ENCODE assay signal across 17 cellular contexts in genomic region chr5:133056891-133057290, GRCh38. TPM values are rescaled to one million over a fixed set of nuclear protein-coding genes. Genes with fewer than 3 reads are reported as not detected.
A peak's percentile ranks its signal among the peaks of the same experiment; 100 is the strongest.
DNase-seq lines count a peak whose midpoint lies in the region; ATAC-seq and TF ChIP-seq lines count a peak whose summit lies in the region.
"Had no signal": no experiment of that assay in that cellular context is flagged by ENCODE, and none has a peak within 500 bp of the region (broad histone marks: within the 10 kb centered on the region; RNA-seq: fewer than 3 reads in every experiment).

No MANE protein-coding gene starts in this region.

- H2AFZ ChIP-seq in GM23338 (no peak overlapping the region), OCI-LY7 (ENCODE audit: low read length) (no peak overlapping the region)

- H3K4me3 ChIP-seq in CD4-positive, CD25-positive, alpha-beta regulatory T cell (ENCODE audit: low read depth, low read length) = peak overlapping the region; percentile 27
- H3K4me3 ChIP-seq in GM23338 = no peak overlapping the region
- H3K4me3 ChIP-seq in OCI-LY7 (ENCODE audit: low read depth, low read length, poor library complexity, severe bottlenecking) = no peak overlapping the region
- H3K4me3 ChIP-seq: BLaER1 treated with 17β-estradiol and CSF1 and Interleukin-3, amounts not matched to agents 10 nM and 100 nM had no signal

- no peaks in the 10 kb centered on the region for H3K9me3 ChIP-seq in CD4-positive, CD25-positive, alpha-beta regulatory T cell (ENCODE audit: control insufficient read depth in 2 of 2, low read length in 2 of 2)
- H3K9me3 ChIP-seq in OCI-LY7 (ENCODE audit: low read length) = no peaks in the 10 kb centered on the region
- H3K9me3 ChIP-seq: BLaER1 treated with 17β-estradiol and CSF1 and Interleukin-3, amounts not matched to agents 10 nM and 100 nM had no signal

- peaks cover 87% of the 10 kb centered on the region for H4K20me1 ChIP-seq in GM23338 (replicated peaks; ENCODE audit: insufficient read depth)
- H4K20me1 ChIP-seq in OCI-LY7 (ENCODE audit: insufficient read depth, low read length) = peaks cover 28% of the 10 kb centered on the region

- peaks cover 43% of the 10 kb centered on the region for H3K4me1 ChIP-seq in CD4-positive, CD25-positive, alpha-beta regulatory T cell (ENCODE audit: control insufficient read depth, insufficient read depth, low read length, poor library complexity, severe bottlenecking)
- H3K4me1 ChIP-seq in GM23338 (ENCODE audit: insufficient read depth) (peaks cover 20% of the 10 kb centered on the region), OCI-LY7 (ENCODE audit: insufficient read depth, low read length, poor library complexity, severe bottlenecking) (peaks cover 30% of the 10 kb centered on the region)

- H3K79me2 ChIP-seq in GM23338 (replicated peaks; ENCODE audit: insufficient read depth) = peaks cover 100% of the 10 kb centered on the region
- H3K79me2 ChIP-seq in OCI-LY7 (ENCODE audit: insufficient read depth, low read depth, low read length) = peaks cover 100% of the 10 kb centered on the region

- peak overlapping the region; percentile 23 for H3K27ac ChIP-seq in CD4-positive, CD25-positive, alpha-beta regulatory T cell (ENCODE audit: insufficient read depth, low read length, poor library complexity, severe bottlenecking)
- H3K27ac ChIP-seq in GM23338 (ENCODE audit: low read depth) (no peak overlapping the region), OCI-LY7 (ENCODE audit: low read depth, low read length, poor library complexity, severe bottlenecking) (no peak overlapping the region)
- H3K27ac ChIP-seq: BLaER1 treated with 17β-estradiol and CSF1 and Interleukin-3, amounts not matched to agents 10 nM and 100 nM had no signal

- H3K36me3 ChIP-seq in CD4-positive, CD25-positive, alpha-beta regulatory T cell (ENCODE audit: control insufficient read depth, insufficient read depth, low read length) = no peaks in the 10 kb centered on the region
- no peaks in the 10 kb centered on the region for H3K36me3 ChIP-seq in GM23338 (ENCODE audit: insufficient read depth)
- H3K36me3 ChIP-seq in OCI-LY7 (ENCODE audit: insufficient read depth, low read length) = peaks cover 82% of the 10 kb centered on the region

- H3K9me3 Mint-ChIP-seq in CD4-positive, CD25-positive, alpha-beta regulatory T cell = no peaks in the 10 kb centered on the region
- H3K9me3 Mint-ChIP-seq in GM23338 (no peaks in the 10 kb centered on the region), progenitor cell of endocrine pancreas (ENCODE audit: low read depth) (no peaks in the 10 kb centered on the region)
- H3K9me3 Mint-ChIP-seq: CD4-positive, alpha-beta memory T cell; H9; IgD-negative memory B cell had no signal

- peak overlapping the region in 2 of 4 donors; percentile 11 to 19 for H3K4me3 Mint-ChIP-seq in CD4-positive, CD25-positive, alpha-beta regulatory T cell
- no peak overlapping the region for H3K4me3 Mint-ChIP-seq in GM23338
- H3K4me3 Mint-ChIP-seq in progenitor cell of endocrine pancreas (ENCODE audit: low read depth) = no peak overlapping the region
- H3K4me3 Mint-ChIP-seq: H9 had no signal

- CTCF ChIA-PET in OCI-LY7 (lab: Charles Lee; ENCODE audit: unreplicated experiment) = no interaction called here

- peaks cover 5% of the 10 kb centered on the region for H3K36me3 Mint-ChIP-seq in CD4-positive, CD25-positive, alpha-beta regulatory T cell
- H3K36me3 Mint-ChIP-seq in GM23338 (ENCODE audit: low read depth) (peaks cover 37% of the 10 kb centered on the region), progenitor cell of endocrine pancreas (ENCODE audit: insufficient read depth) (peaks cover 2% of the 10 kb centered on the region)

- no peaks in the 10 kb centered on the region for H3K27me3 Mint-ChIP-seq in CD4-positive, CD25-positive, alpha-beta regulatory T cell
- H3K27me3 Mint-ChIP-seq in GM23338 (ENCODE audit: insufficient read depth, low read depth, poor library complexity) (peaks cover 11% of the 10 kb centered on the region), progenitor cell of endocrine pancreas (no peaks in the 10 kb centered on the region)
- H3K27me3 Mint-ChIP-seq: CD4-positive, alpha-beta memory T cell; IgD-negative memory B cell had no signal

- DNase-seq in CD4-positive, CD25-positive, alpha-beta regulatory T cell = no peak
- DNase-seq in GM23338 (ENCODE audit: low spot score) = no peak
- DNase-seq in OCI-LY7 (ENCODE audit: low spot score) = no peak
- DNase-seq in progenitor cell of endocrine pancreas (ENCODE audit: low spot score, unreplicated experiment) = no peak
- DNase-seq in islet precursor cell = no peak
- no peak for DNase-seq in epidermal melanocyte (ENCODE audit: insufficient read length, low spot score)
- DNase-seq: ACHN; CD4-positive, alpha-beta memory T cell; DMS153; DMS79 treated with DMSO at 0.1 percent for 48 hours; GDM1; GOT3; H9; KG1 had no signal

- no TSS peak for BruUV-seq in OCI-LY7 (replicated peaks; lab: Mats Ljungman, UMichigan)

- H3K4me1 Mint-ChIP-seq in CD4-positive, CD25-positive, alpha-beta regulatory T cell = peaks cover 33 to 76% (median 45%) of the 10 kb centered on the region in 4 donors
- H3K4me1 Mint-ChIP-seq in GM23338 = peaks cover 35% of the 10 kb centered on the region
- peaks cover 18% of the 10 kb centered on the region for H3K4me1 Mint-ChIP-seq in progenitor cell of endocrine pancreas (ENCODE audit: low read depth)

- H3K27ac Mint-ChIP-seq in CD4-positive, CD25-positive, alpha-beta regulatory T cell = no peak overlapping the region
- no peak overlapping the region for H3K27ac Mint-ChIP-seq in GM23338
- H3K27ac Mint-ChIP-seq in progenitor cell of endocrine pancreas = peak overlapping the region; percentile 67
- H3K27ac Mint-ChIP-seq: H9 had no signal

- no peaks in the 10 kb centered on the region for H3K9me2 ChIP-seq in GM23338 (ENCODE audit: insufficient read depth)
- H3K9me2 ChIP-seq in OCI-LY7 (ENCODE audit: insufficient read depth, low read length) = no peaks in the 10 kb centered on the region

- peak overlapping the region; percentile 52 for H3K4me2 ChIP-seq in GM23338
- H3K4me2 ChIP-seq in OCI-LY7 (ENCODE audit: low read length) = 0 out of 2 replicates have a peak overlapping the region, but pooled peaks have one; percentile 12

- no peak for ATAC-seq in CD4-positive, CD25-positive, alpha-beta regulatory T cell (ENCODE audit: low read depth in 2 of 2)
- ATAC-seq in GM23338 = no peak
- no peak for ATAC-seq in GM18511 (IDR thresholded peaks at IDR 0.05; ENCODE audit: unreplicated experiment)

- TF ChIP-seq CTCF in GM23338 (conservative IDR thresholded peaks at IDR 0.05; ENCODE audit: low read depth in 2 of 2) = no peak
- no peak for TF ChIP-seq CTCF in OCI-LY7 (conservative IDR thresholded peaks at IDR 0.05; ENCODE audit: low read length)
- no peak for TF ChIP-seq CTCF in progenitor cell of endocrine pancreas (IDR thresholded peaks at IDR 0.05; ENCODE audit: unreplicated experiment)

- no peaks in the 10 kb centered on the region for H3F3A ChIP-seq in GM23338 (replicated peaks; ENCODE audit: low read depth)

- POLR2A ChIA-PET in OCI-LY7 (lab: Charles Lee) = interaction anchor here (0.7 to 1.5 kb wide), 3 partner anchors 13 to 97 kb away, joined by 3 to 6 read pairs (median 3); no protein-coding TSS in a partner anchor

- intact Hi-C loops in OCI-LY7 (cut with micrococcal nuclease; ENCODE audit: unreplicated experiment) = no loop called here

- no peaks in the 10 kb centered on the region for H3K27me3 ChIP-seq in CD4-positive, CD25-positive, alpha-beta regulatory T cell (ENCODE audit: control insufficient read depth, insufficient read depth, low read length)
- H3K27me3 ChIP-seq in GM23338 (ENCODE audit: insufficient read depth) = no peaks in the 10 kb centered on the region
- H3K27me3 ChIP-seq: BLaER1 treated with 17β-estradiol and CSF1 and Interleukin-3, amounts not matched to agents 10 nM and 100 nM had no signal

TF ChIP-seq in GM23338, 12 proteins besides CTCF, POLR2A, EP300 and RAD21 (continues in another document):
- TF ChIP-seq ZNF114 (CRISPR knock-in tag; IDR thresholded peaks at IDR 0.05) (no peak), ZNF331 (CRISPR knock-in tag; IDR thresholded peaks at IDR 0.05; ENCODE audit: low read depth) (no peak), EZH2 (IDR thresholded peaks at IDR 0.05; ENCODE audit: low read depth, unreplicated experiment) (no peak)

RNA-seq across cellular contexts. Expression of gene HSPA4, which starts 5.1 kb away (rescaled TPM):
- 47.9 TPM for total RNA-seq in CD4-positive, CD25-positive, alpha-beta regulatory T cell
- 10 to 100 TPM; 32.8 to 39.0 (median 36.0) TPM for polyA plus RNA-seq in CD4-positive, CD25-positive, alpha-beta regulatory T cell
- total RNA-seq in GM23338 (2014; rRNA removed; shearing (Covaris generic)) = 340 and 371 TPM in 2 replicates
- polyA plus RNA-seq in GM23338 (2016; fragmentation: Nextera tagmentation; extraction: Ambion mirVana) = 288 and 343 TPM in 2 replicates
- 65.4 and 86.6 TPM in 2 replicates for total RNA-seq in OCI-LY7 (2014; rRNA removed; shearing (Covaris generic))
- total RNA-seq in OCI-LY7 (2022) (190 and 226 TPM in 2 replicates), progenitor cell of endocrine pancreas (133 and 138 TPM in 2 replicates)

RNA-seq across cellular contexts. Expression of gene ZCCHC10, which starts 30.5 kb away (rescaled TPM):
- 20.0 TPM for total RNA-seq in CD4-positive, CD25-positive, alpha-beta regulatory T cell
- polyA plus RNA-seq in CD4-positive, CD25-positive, alpha-beta regulatory T cell = 10 to 100 TPM; 38.7 to 54.0 (median 44.4) TPM
- total RNA-seq in GM23338 (2014; rRNA removed; shearing (Covaris generic)) = 25.3 and 29.2 TPM in 2 replicates
- polyA plus RNA-seq in GM23338 (2016; fragmentation: Nextera tagmentation; extraction: Ambion mirVana) = 86.0 and 90.1 TPM in 2 replicates
- total RNA-seq in OCI-LY7 (2014; rRNA removed; shearing (Covaris generic)) = 26.9 and 27.2 TPM in 2 replicates
- total RNA-seq in OCI-LY7 (2022) (45.2 and 45.4 TPM in 2 replicates), progenitor cell of endocrine pancreas (23.1 and 25.7 TPM in 2 replicates)
